In genomic region chr11:35464308-35464707, GRCh38 we compare ENCODE assay signal across 13 cellular contexts. TPM values are rescaled to one million over a fixed set of nuclear protein-coding genes. Genes with fewer than 3 reads are reported as not detected.
DNase-seq lines count a peak whose midpoint lies in the region; ATAC-seq, FAIRE-seq and TF ChIP-seq lines count a peak whose summit lies in the region.
"Had no signal": no experiment of that assay in that cellular context is flagged by ENCODE, and none has a peak within 500 bp of the region (broad histone marks: within the 10 kb centered on the region; RNA-seq: fewer than 3 reads in every experiment).

No MANE protein-coding gene starts in this region.

- H3K9me3 ChIP-seq in keratinocyte (ENCODE audit: control insufficient read depth, low read depth, low read length): no peaks in the 10 kb centered on the region

- no peak overlapping the region for H3K27ac Mint-ChIP-seq in activated T-cell treated with anti-CD3 and anti-CD28 coated beads, Interleukin-2, amount 50 U/mL, for 24 hours
- H3K27ac Mint-ChIP-seq: immature natural killer cell, nephron progenitor cell had no signal

- H3K9me1 ChIP-seq in keratinocyte (ENCODE audit: control insufficient read depth, extremely low read depth, insufficient read depth, low read length): no peaks in the 10 kb centered on the region

- H3K9me3 Mint-ChIP-seq in activated T-cell treated with anti-CD3 and anti-CD28 coated beads, Interleukin-2, amount 50 U/mL, for 24 hours: no peaks in the 10 kb centered on the region
- H3K9me3 Mint-ChIP-seq: immature natural killer cell, nephron progenitor cell had no signal

- H3K4me1 ChIP-seq in keratinocyte (ENCODE audit: control insufficient read depth, extremely low read depth, insufficient read depth, low read length): no peaks in the 10 kb centered on the region

- ATAC-seq in GM18873 (IDR thresholded peaks at IDR 0.05; ENCODE audit: low FRiP score, unreplicated experiment) (no peak), GM18520 (IDR thresholded peaks at IDR 0.05; ENCODE audit: unreplicated experiment) (no peak)

- H3K4me1 Mint-ChIP-seq in activated T-cell treated with anti-CD3 and anti-CD28 coated beads, Interleukin-2, amount 50 U/mL, for 24 hours (ENCODE audit: low read depth): no peaks in the 10 kb centered on the region
- H3K4me1 Mint-ChIP-seq: immature natural killer cell, nephron progenitor cell had no signal

- no peaks in the 10 kb centered on the region for H3K27me3 ChIP-seq in keratinocyte (ENCODE audit: control insufficient read depth, extremely low read depth, insufficient read depth, low read length)

- H3K4me3 ChIP-seq in WI38 (ENCODE audit: low read depth, low read length) (no peak overlapping the region), keratinocyte (ENCODE audit: control insufficient read depth in 2 of 3, extremely low read depth in 1 of 3, insufficient read depth in 2 of 3, low read depth in 1 of 3, low read length in 3 of 3) (no peak overlapping the region)

- no peak overlapping the region for H3K9ac ChIP-seq in keratinocyte (ENCODE audit: control insufficient read depth, extremely low read depth, insufficient read depth, low read length)

- H3K36me3 ChIP-seq in keratinocyte (ENCODE audit: control insufficient read depth in 2 of 2, extremely low read depth in 1 of 2, insufficient read depth in 2 of 2, low read length in 2 of 2): no peaks in the 10 kb centered on the region

- no peak overlapping the region for H3K27ac ChIP-seq in keratinocyte (ENCODE audit: control insufficient read depth, insufficient read depth, low read length)

- H3K27me3 Mint-ChIP-seq in activated T-cell treated with anti-CD3 and anti-CD28 coated beads, Interleukin-2, amount 50 U/mL, for 24 hours: peaks cover 41% of the 10 kb centered on the region

- dilution Hi-C loops in keratinocyte (cut with MboI; ENCODE audit: extremely low pct_ligation_motif_present, low sequenced_read_pairs): no loop called here

- TF ChIP-seq CTCF in WI38 (IDR thresholded peaks at IDR 0.05; ENCODE audit: low read depth, low read length) (peak; percentile 14; the same call in 1 of the 2 replicates), keratinocyte (optimal IDR thresholded peaks at IDR 0.05 in 1 of 3, IDR thresholded peaks at IDR 0.05 in 1 of 3, conservative IDR thresholded peaks at IDR 0.05 in 1 of 3; ENCODE audit: extremely low read depth in 1 of 3, insufficient read depth in 2 of 3, low read length in 3 of 3) (peak; percentile 18 to 73 (median 21))

- no peaks in the 10 kb centered on the region for H4K20me1 ChIP-seq in keratinocyte (ENCODE audit: control insufficient read depth, extremely low read depth, insufficient read depth, low read length)

- no peaks in the 10 kb centered on the region for H3K36me3 Mint-ChIP-seq in activated T-cell treated with anti-CD3 and anti-CD28 coated beads, Interleukin-2, amount 50 U/mL, for 24 hours (ENCODE audit: low read depth)
- H3K36me3 Mint-ChIP-seq: immature natural killer cell had no signal

- H2AFZ ChIP-seq in keratinocyte (ENCODE audit: control insufficient read depth, low read length): no peak overlapping the region

- H3K4me3 Mint-ChIP-seq in activated T-cell treated with anti-CD3 and anti-CD28 coated beads, Interleukin-2, amount 50 U/mL, for 24 hours: no peak overlapping the region
- H3K4me3 Mint-ChIP-seq: immature natural killer cell, nephron progenitor cell had no signal

- no peak for FAIRE-seq in keratinocyte (lab: Jason Lieb, UNC)
- FAIRE-seq: endothelial cell of umbilical vein, TTC549 had no signal

- no peaks in the 10 kb centered on the region for H3K79me2 ChIP-seq in keratinocyte (ENCODE audit: control insufficient read depth, insufficient read depth, low read length)

- no peak overlapping the region for H3K4me2 ChIP-seq in keratinocyte (ENCODE audit: control insufficient read depth, extremely low read depth, insufficient read depth, low read depth, low read length)

- DNase-seq in Ammon's horn (ENCODE audit: low spot score) (peak; percentile 43), HT-29 (ENCODE audit: low spot score) (peak; percentile 23), keratinocyte (ENCODE audit: low read depth, low spot score) (no peak), NOMO-1 (lab: John Stamatoyannopoulos, UW; ENCODE audit: unreplicated experiment in 2 of 2) (no peak)
- no peak for DNase-seq in activated T-cell treated with anti-CD3 and anti-CD28 coated beads, Interleukin-2, amount 50 U/mL, for 24 hours
- DNase-seq: amniotic stem cell, immature natural killer cell, nephron progenitor cell had no signal

RNA-seq across cellular contexts. Expression of gene SLC1A2, which starts 45.0 kb away (rescaled TPM):
- not detected in 2 replicates for total RNA-seq in HT-29 (2014; rRNA removed; shearing (Covaris generic))
- polyA plus RNA-seq in keratinocyte: under 0.01 to 0.04 TPM in 2 of 3 replicates, not detected in the other
- polyA plus RNA-seq in keratinocyte (2011; ENCODE audit: low read depth): 0.16 TPM
- polyA plus RNA-seq in keratinocyte (2011; cell fraction: cytosol; rRNA removed): not detected in 2 replicates
- 0.18 and 0.33 TPM in 2 replicates for polyA plus RNA-seq in keratinocyte (2011; cell fraction: nucleus; rRNA removed)
- polyA plus RNA-seq in keratinocyte (2012; ENCODE audit: low replicate concordance): 0.18 TPM in 1 of 2 replicates, not detected in the other
- polyA minus RNA-seq in keratinocyte: 0.59 to 1.5 TPM in 2 of 3 replicates, not detected in the other
- not detected for polyA minus RNA-seq in keratinocyte (2011; cell fraction: cytosol; rRNA and poly(A)+ RNA removed)
- 0.53 and 1.4 TPM in 2 replicates for polyA minus RNA-seq in keratinocyte (2011; cell fraction: nucleus; rRNA and poly(A)+ RNA removed)
- total RNA-seq: endothelial cell of umbilical vein had no signal
- polyA plus RNA-seq: endothelial cell of umbilical vein had no signal

Comparison
In these comparisons a context has a peak if more than half of its experiments do, and no peak if none do; other contexts are left out.
1. DNase-seq: peak in Ammon's horn (single experiment) and HT-29 (single experiment); none in keratinocyte (single experiment), activated T-cell treated with anti-CD3 and anti-CD28 coated beads, Interleukin-2, amount 50 U/mL, for 24 hours (single experiment) and NOMO-1 (0 of 2).